8 cellular contexts compared by ENCODE assay signal in the genomic region with DNA sequence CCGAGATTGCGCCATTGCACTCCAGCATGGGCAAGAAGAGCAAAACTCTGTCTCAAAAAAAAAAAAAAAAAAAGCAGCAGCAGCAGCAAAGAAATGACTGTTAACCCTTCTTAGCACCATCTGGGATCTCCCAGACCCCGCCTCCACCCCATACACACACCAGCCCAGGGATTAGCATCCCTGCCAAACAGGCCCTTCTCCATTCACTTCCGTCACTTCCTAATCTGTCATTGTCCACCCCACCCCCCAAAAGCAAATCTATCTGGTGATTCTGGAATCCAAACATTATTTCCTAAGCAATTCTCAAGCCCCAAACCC. TPM values are rescaled to one million over a fixed set of nuclear protein-coding genes. Genes with fewer than 3 reads are reported as not detected.
DNase-seq lines count a peak whose midpoint lies in the region; ATAC-seq and TF ChIP-seq lines count a peak whose summit lies in the region.

No MANE protein-coding gene starts in this region.

- peak overlapping the region; percentile 97 for H2BK5ac ChIP-seq in IMR-90 (ENCODE audit: low read depth, low read length, poor library complexity, severe bottlenecking)

- DNase-seq in IMR-90: peak; percentile 60
- no peak for DNase-seq in breast epithelium (ENCODE audit: low spot score in 2 of 2)
- no peak for DNase-seq in activated effector memory CD4-positive, alpha-beta T cell treated with Interleukin-2 at 50 U/mL for 16 hours
- no peak for DNase-seq in NCI-H69 (lab: John Stamatoyannopoulos, UW)

- H3K4me1 ChIP-seq in IMR-90 (ENCODE audit: control insufficient read depth, insufficient read depth, low read length) (peaks cover 44% of the 10 kb centered on the region), breast epithelium (peaks cover 45 to 67% of the 10 kb centered on the region in 2 donors), mesodermal cell (ENCODE audit: control insufficient read depth, insufficient read depth, low read length, poor library complexity, severe bottlenecking) (peaks cover 71% of the 10 kb centered on the region)

- peak overlapping the region; percentile 18 for H2AK9ac ChIP-seq in IMR-90 (replicated peaks; ENCODE audit: low read depth, low read length, poor library complexity)

- CTCF ChIA-PET in IMR-90 (lab: Yijun Ruan, JAX): interaction anchor here (1.3 to 3.1 kb wide), 3 partner anchors 8 to 128 kb away, joined by 3 to 23 read pairs (median 13); no protein-coding TSS in a partner anchor

- H3K27me3 ChIP-seq in IMR-90 (ENCODE audit: control insufficient read depth, insufficient read depth, low read length) (no peaks in the 10 kb centered on the region), breast epithelium (no peaks in the 10 kb centered on the region)

- peak overlapping the region; percentile 98 for H2BK120ac ChIP-seq in IMR-90 (ENCODE audit: low read depth, low read length)

- H3K36me3 ChIP-seq in IMR-90 (ENCODE audit: control insufficient read depth, insufficient read depth, low read length) (peaks cover 3% of the 10 kb centered on the region; the same call in 1 of the 2 replicates), breast epithelium (no peaks in the 10 kb centered on the region), mesodermal cell (ENCODE audit: control insufficient read depth, insufficient read depth, low read length) (peaks cover 18% of the 10 kb centered on the region)

- peaks cover 32% of the 10 kb centered on the region for H3K9me1 ChIP-seq in IMR-90 (ENCODE audit: insufficient read depth, low read length)

- peak overlapping the region; percentile 100 for H4K91ac ChIP-seq in IMR-90 (ENCODE audit: insufficient read depth, low read depth, low read length)

- in situ Hi-C loops in IMR-90 (cut with MboI; ENCODE audit: low sequenced_read_pairs): loop anchor here (5.0 kb wide), 1 partner anchor 130 kb away; no protein-coding TSS in a partner anchor

- H3K27ac ChIP-seq in 22Rv1 (peak overlapping the region; percentile 83), IMR-90 (ENCODE audit: insufficient read depth, low read length) (peak overlapping the region; percentile 97), breast epithelium (peak overlapping the region; percentile 96 to 98), mesodermal cell (ENCODE audit: low read depth, low read length, severe bottlenecking) (peak overlapping the region; percentile 98)

- H4K20me1 ChIP-seq in IMR-90 (ENCODE audit: insufficient read depth, low read length): peaks cover 21% of the 10 kb centered on the region

- H3K4ac ChIP-seq in IMR-90 (ENCODE audit: low read depth, low read length): peak overlapping the region; percentile 98

- peaks cover 12 to 70% of the 10 kb centered on the region in 2 experiments; a peak in 3 of 4 replicates for H3K79me1 ChIP-seq in IMR-90 (ENCODE audit: low read depth in 1 of 2, low read length in 2 of 2)

- H3K56ac ChIP-seq in IMR-90 (ENCODE audit: extremely low read depth, insufficient read depth, low read length): peak overlapping the region; percentile 99; the same call in 1 of the 2 replicates

- peak overlapping the region; percentile 94; the same call in 1 of the 2 replicates for H3K9ac ChIP-seq in IMR-90 (ENCODE audit: low read depth, low read length)

- no TSS peak for BruUV-seq in IMR-90 (replicated peaks; lab: Mats Ljungman, UMichigan)

- H3K23ac ChIP-seq in IMR-90 (ENCODE audit: low read depth, low read length): peak overlapping the region; percentile 98; the same call in 1 of the 2 replicates

- H3K4me3 ChIP-seq in IMR-90 (ENCODE audit: insufficient read depth, low read depth, low read length) (no peak overlapping the region), breast epithelium (peak overlapping the region in 2 of 3 donors; percentile 31 to 56), mesodermal cell (ENCODE audit: extremely low read depth, insufficient read depth, low read length, poor library complexity, severe bottlenecking) (peak overlapping the region; percentile 12)

- H2AFZ ChIP-seq in IMR-90 (replicated peaks; ENCODE audit: low read length, poor library complexity): no peak overlapping the region

- no peak for TF ChIP-seq POLR2A in IMR-90 (IDR thresholded peaks at IDR 0.05; ENCODE audit: low read depth, low read length)
- TF ChIP-seq POLR2A in breast epithelium (IDR thresholded peaks at IDR 0.05): no peak

- peak overlapping the region; percentile 98; the same call in 2 of the 3 replicates for H2BK15ac ChIP-seq in IMR-90 (ENCODE audit: low read depth, low read length)

- H2AK5ac ChIP-seq in IMR-90 (ENCODE audit: low read depth, low read length): peak overlapping the region; percentile 74; the same call in 1 of the 2 replicates

- WGBS in IMR-90 (ENCODE audit: extremely low coverage in 2 of 2, insufficient read length in 1 of 2), 2 experiments: 0% methylated on average over 1 of the region's 4 CpGs; no CpG with 5 or more reads in 1 of the 2 experiments
- 58 to 86% methylated on average over 1 to 2 of the region's 4 CpGs for WGBS in mesodermal cell (ENCODE audit: insufficient coverage in 2 of 2), 2 experiments

- TF ChIP-seq CTCF in 22Rv1 (IDR thresholded peaks at IDR 0.05) (no peak), IMR-90 (conservative IDR thresholded peaks at IDR 0.05; ENCODE audit: low read depth, low read length) (no peak), breast epithelium (IDR thresholded peaks at IDR 0.05) (no peak)

- H3K9me3 ChIP-seq in IMR-90 (ENCODE audit: control insufficient read depth, insufficient read depth, low read length): no peaks in the 10 kb centered on the region
- no peaks in the 10 kb centered on the region for H3K9me3 ChIP-seq in breast epithelium
- H3K9me3 ChIP-seq in mesodermal cell (ENCODE audit: control insufficient read depth, low read length): no peaks in the 10 kb centered on the region

- peak overlapping the region; percentile 85 for H3K14ac ChIP-seq in IMR-90 (replicated peaks; ENCODE audit: low read depth, low read length)

- TF ChIP-seq RAD21 in IMR-90 (IDR thresholded peaks at IDR 0.05; ENCODE audit: low read length): no peak

- H4K8ac ChIP-seq in IMR-90 (ENCODE audit: low read depth in 2 of 2, low read length in 2 of 2): peak overlapping the region; percentile 93 to 97

- POLR2A ChIA-PET in IMR-90 (lab: Charles Lee; ENCODE audit: unreplicated experiment): interaction anchor here (1.1 to 2.0 kb wide), 3 partner anchors 9 to 39 kb away, joined by 3 to 16 read pairs (median 3); a partner anchor contains a TSS

- peak overlapping the region; percentile 80; the same call in 1 of the 2 replicates for H4K5ac ChIP-seq in IMR-90 (ENCODE audit: low read depth, low read length)

- intact Hi-C loops in IMR-90 (cut with micrococcal nuclease) (no loop called here), breast epithelium (cut with DNase I; ENCODE audit: low total_unique reads) (loop anchor here (5.0 kb wide), 1 partner anchor 1645 kb away; no protein-coding TSS in a partner anchor)

- peak overlapping the region; percentile 90; the same call in 1 of the 2 replicates for H3K18ac ChIP-seq in IMR-90 (ENCODE audit: low read depth, low read length)

- ATAC-seq in IMR-90 (ENCODE audit: low read depth) (no peak), GM18861 (IDR thresholded peaks at IDR 0.05; ENCODE audit: unreplicated experiment) (no peak), HG02885 (IDR thresholded peaks at IDR 0.05; ENCODE audit: poor library complexity, unreplicated experiment) (no peak)

- peak overlapping the region; percentile 93 for H3K4me2 ChIP-seq in IMR-90 (ENCODE audit: low read depth, low read length)

- peak overlapping the region; percentile 96; the same call in 1 of the 2 replicates for H2BK20ac ChIP-seq in IMR-90 (ENCODE audit: low read depth, low read length)

- dilution Hi-C loops in IMR-90 (cut with HindIII; ENCODE audit: low sequenced_read_pairs, unreplicated experiment): no loop called here

TF ChIP-seq in IMR-90, 13 proteins besides CTCF, POLR2A, EP300 and RAD21 (continues in another document):
- TF ChIP-seq, protein P1, sequence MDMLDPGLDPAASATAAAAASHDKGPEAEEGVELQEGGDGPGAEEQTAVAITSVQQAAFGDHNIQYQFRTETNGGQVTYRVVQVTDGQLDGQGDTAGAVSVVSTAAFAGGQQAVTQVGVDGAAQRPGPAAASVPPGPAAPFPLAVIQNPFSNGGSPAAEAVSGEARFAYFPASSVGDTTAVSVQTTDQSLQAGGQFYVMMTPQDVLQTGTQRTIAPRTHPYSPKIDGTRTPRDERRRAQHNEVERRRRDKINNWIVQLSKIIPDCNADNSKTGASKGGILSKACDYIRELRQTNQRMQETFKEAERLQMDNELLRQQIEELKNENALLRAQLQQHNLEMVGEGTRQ (IDR thresholded peaks at IDR 0.05; ENCODE audit: low read depth, low read length): no peak
- TF ChIP-seq FOS (IDR thresholded peaks at IDR 0.05; ENCODE audit: low read depth, low read length) (no peak), MAZ (IDR thresholded peaks at IDR 0.05; ENCODE audit: borderline replicate concordance, low read depth, low read length) (no peak)

RNA-seq across cellular contexts. Expression of a gene that starts 5.8 kb away (rescaled TPM):
- total RNA-seq in IMR-90 (2012; rRNA removed): 695 and 735 TPM in 2 replicates
- polyA plus RNA-seq in IMR-90 (2012; rRNA removed): 80.7 and 95.1 TPM in 2 replicates
- 22.8 and 36.6 TPM in 2 replicates for polyA plus RNA-seq in IMR-90 (2012; cell fraction: cytosol; rRNA removed)
- 45.0 and 186 TPM in 2 replicates for polyA plus RNA-seq in IMR-90 (2012; cell fraction: nucleus; rRNA removed; ENCODE audit: low replicate concordance)
- 1,000 to 10,000 TPM in 2 of 3 donors, 100 to 1,000 TPM in 1; 636 to 1,393 (median 1,040) TPM for total RNA-seq in breast epithelium
- 88.1 TPM for polyA plus RNA-seq in mesodermal cell (2013, experiment 1 of 2)
- polyA plus RNA-seq in mesodermal cell (2013, experiment 2 of 2): 82.4 TPM

RNA-seq across cellular contexts. Expression of a gene that starts 21.3 kb away (rescaled TPM):
- total RNA-seq in IMR-90 (2012; rRNA removed) (1,598 and 1,857 TPM in 2 replicates), breast epithelium (1,000 to 10,000 TPM; 1,312 to 1,961 (median 1,794) TPM)
- polyA plus RNA-seq in IMR-90 (2012; rRNA removed): 1,684 and 1,697 TPM in 2 replicates
- polyA plus RNA-seq in IMR-90 (2012; cell fraction: cytosol; rRNA removed): 1,447 and 1,704 TPM in 2 replicates
- 506 and 710 TPM in 2 replicates for polyA plus RNA-seq in IMR-90 (2012; cell fraction: nucleus; rRNA removed; ENCODE audit: low replicate concordance)
- polyA plus RNA-seq in mesodermal cell (2013, experiment 1 of 2): 1,929 TPM
- polyA plus RNA-seq in mesodermal cell (2013, experiment 2 of 2): 1,695 TPM

RNA-seq across cellular contexts. Expression of a gene that starts 38.9 kb away (rescaled TPM):
- 3.3 and 4.3 TPM in 2 replicates for total RNA-seq in IMR-90 (2012; rRNA removed)
- polyA plus RNA-seq in IMR-90 (2012; rRNA removed): 10.1 TPM in 2 replicates
- 8.4 and 9.3 TPM in 2 replicates for polyA plus RNA-seq in IMR-90 (2012; cell fraction: cytosol; rRNA removed)
- 42.6 and 48.7 TPM in 2 replicates for polyA plus RNA-seq in IMR-90 (2012; cell fraction: nucleus; rRNA removed; ENCODE audit: low replicate concordance)
- total RNA-seq in breast epithelium: 10 to 100 TPM in 2 of 3 donors, 1 to 10 TPM in 1; 7.7 to 12.1 (median 10.7) TPM
- 15.7 TPM for polyA plus RNA-seq in mesodermal cell (2013, experiment 1 of 2)
- 13.7 TPM for polyA plus RNA-seq in mesodermal cell (2013, experiment 2 of 2)

RNA-seq across cellular contexts. Expression of a gene that starts 49.2 kb away (rescaled TPM):
- 126 and 136 TPM in 2 replicates for total RNA-seq in IMR-90 (2012; rRNA removed)
- polyA plus RNA-seq in IMR-90 (2012; rRNA removed): 28.0 and 34.8 TPM in 2 replicates
- polyA plus RNA-seq in IMR-90 (2012; cell fraction: cytosol; rRNA removed): 14.4 and 18.0 TPM in 2 replicates
- 35.6 and 60.7 TPM in 2 replicates for polyA plus RNA-seq in IMR-90 (2012; cell fraction: nucleus; rRNA removed; ENCODE audit: low replicate concordance)
- total RNA-seq in breast epithelium: 10 to 100 TPM; 61.3 to 92.8 (median 85.5) TPM
- 94.4 TPM for polyA plus RNA-seq in mesodermal cell (2013, experiment 1 of 2)
- 89.1 TPM for polyA plus RNA-seq in mesodermal cell (2013, experiment 2 of 2)
